In the genomic region with DNA sequence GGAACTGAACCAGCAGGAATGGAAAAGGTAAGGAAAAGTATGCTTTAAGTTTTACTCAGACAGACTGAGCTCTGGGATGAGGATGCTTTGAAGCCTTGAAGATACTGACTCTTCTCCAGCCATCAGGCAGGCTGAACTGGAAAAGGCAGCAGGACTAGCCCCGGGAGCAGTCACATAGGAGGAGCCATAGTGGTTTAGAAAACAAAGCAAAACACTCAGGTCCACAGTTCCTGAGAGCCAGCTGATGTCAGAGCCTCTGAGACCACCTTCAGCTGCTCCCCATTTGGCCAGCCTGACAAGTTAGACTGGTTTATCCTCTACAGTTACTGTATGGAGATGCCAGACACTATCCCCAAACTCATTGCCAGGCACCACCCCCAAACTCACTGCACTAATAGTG, we compare ENCODE assay signal across 22 cellular contexts.
"Had no signal": no experiment of that assay in that cellular context is flagged by ENCODE, and none has a peak within 500 bp of the region (broad histone marks: within the 10 kb centered on the region; RNA-seq: fewer than 3 reads in every experiment).

No MANE protein-coding gene starts in this region.

- H3K27ac ChIP-seq: colonic mucosa, gastrocnemius medialis, left lung, lower lobe of right lung had no signal

- H3K9me3 Mint-ChIP-seq: dendritic cell treated with granulocyte-macrophage colony-stimulating factor and Interleukin-4, amounts not matched to agents 40 ng/mL and 50 ng/mL, for 4 days; effector memory CD8-positive, alpha-beta T cell had no signal

- H3K9me3 ChIP-seq: colonic mucosa, esophagus squamous epithelium, gastrocnemius medialis, mucosa of descending colon had no signal

- H3K27ac Mint-ChIP-seq: dendritic cell treated with granulocyte-macrophage colony-stimulating factor and Interleukin-4, amounts not matched to agents 40 ng/mL and 50 ng/mL, for 4 days; effector memory CD8-positive, alpha-beta T cell; endodermal cell; mesothelial cell of epicardium had no signal

- DNase-seq: colonic mucosa; cortex of kidney; effector CD8-positive, alpha-beta T cell; effector memory CD8-positive, alpha-beta T cell; endodermal cell; esophagus squamous epithelium; foreskin fibroblast; foreskin melanocyte; gastrocnemius medialis; glutamatergic neuron; head of caudate nucleus; heart right ventricle; hippocampal formation; left cardiac atrium; left lung; left ventricle myocardium superior; lower lobe of right lung; mesenchymal stem cell; mucosa of descending colon; naive B cell had no signal

- ATAC-seq: effector memory CD8-positive, alpha-beta T cell; gastrocnemius medialis; heart right ventricle; left cardiac atrium; left lung; left ventricle myocardium superior; lower lobe of right lung had no signal

- H3K4me1 ChIP-seq: colonic mucosa, gastrocnemius medialis, left lung, lower lobe of right lung had no signal

- H3K4me3 Mint-ChIP-seq: dendritic cell treated with granulocyte-macrophage colony-stimulating factor and Interleukin-4, amounts not matched to agents 40 ng/mL and 50 ng/mL, for 4 days; effector memory CD8-positive, alpha-beta T cell; endodermal cell; mesothelial cell of epicardium; naive B cell had no signal

- H3K27me3 ChIP-seq: colonic mucosa, esophagus squamous epithelium, gastrocnemius medialis, heart right ventricle, left lung had no signal

- H3K36me3 ChIP-seq: colonic mucosa, esophagus squamous epithelium, gastrocnemius medialis, heart right ventricle, left lung, lower lobe of right lung had no signal

- H3K36me3 Mint-ChIP-seq: mesothelial cell of epicardium, naive B cell had no signal

- H3K4me1 Mint-ChIP-seq: endodermal cell, naive B cell had no signal

- H3K4me3 ChIP-seq: colonic mucosa, esophagus squamous epithelium, gastrocnemius medialis, heart right ventricle, left lung, lower lobe of right lung, mucosa of descending colon had no signal

- H3K27me3 Mint-ChIP-seq: effector memory CD8-positive, alpha-beta T cell had no signal
